Comparison of ENCODE assay signal across 28 cellular contexts in the genomic region with DNA sequence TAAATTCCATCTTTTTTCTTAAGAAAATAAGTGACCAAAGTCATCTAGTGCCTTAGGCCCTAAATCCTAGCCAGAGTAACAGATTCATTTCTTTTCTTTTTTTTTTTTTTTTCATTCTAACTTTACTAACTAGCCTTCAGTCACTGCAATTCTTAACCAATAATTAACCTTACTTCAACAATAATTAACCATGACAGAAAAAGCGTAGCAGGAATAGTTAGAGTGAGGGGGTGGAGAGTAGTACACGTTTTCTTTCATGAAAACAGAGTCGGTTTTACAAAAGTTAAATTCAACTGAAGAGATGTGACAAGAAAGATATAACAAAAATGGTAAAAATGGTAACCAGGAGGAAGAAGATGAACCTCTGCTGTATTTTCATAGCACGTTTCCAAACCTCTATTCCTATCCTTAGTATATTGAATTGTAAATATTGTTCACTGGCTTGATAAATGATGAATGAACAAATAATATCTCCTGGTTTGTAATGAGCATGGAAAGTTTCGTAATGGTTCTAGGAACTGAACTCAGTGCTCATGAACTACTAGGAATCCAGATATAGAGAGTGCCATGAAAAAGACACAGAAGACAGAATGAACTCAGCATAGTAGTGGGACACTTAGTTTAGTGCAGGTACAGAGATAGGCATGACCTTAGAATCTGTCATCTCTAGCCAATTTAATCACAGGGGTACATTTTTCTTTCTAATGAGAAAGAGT.
"Had no signal": no experiment of that assay in that cellular context is flagged by ENCODE, and none has a peak within 500 bp of the region (broad histone marks: within the 10 kb centered on the region; RNA-seq: fewer than 3 reads in every experiment).

No MANE protein-coding gene starts in this region.

- H3K9me3 Mint-ChIP-seq: activated CD4-positive, alpha-beta T cell treated with anti-CD3 and anti-CD28 coated beads, Interleukin-2, amount 10 ng/mL, durations not matched to agents 7 days and 5 days; activated naive CD4-positive, alpha-beta T cell treated with anti-CD3 and anti-CD28 coated beads for 36 hours had no signal

- H3K9me3 ChIP-seq: Peyer's patch, SJCRH30, SK-N-SH had no signal

- H3K36me3 ChIP-seq: brain microvascular endothelial cell, cardiac muscle cell, Peyer's patch, SJCRH30 had no signal

- H3K27ac ChIP-seq: brain microvascular endothelial cell, cardiac muscle cell, KMS-11, Peyer's patch, RWPE1, SJCRH30, VCaP had no signal

- H3K4me2 ChIP-seq: KMS-11, SK-N-SH had no signal

- ATAC-seq: activated T-cell treated with anti-CD3 and anti-CD28 coated beads, Interleukin-2, amount 50 U/mL, for 4 hours; activated T-helper 17 cell treated with anti-CD3 and anti-CD28 coated beads, Interleukin-2, amount 50 U/mL, for 72 hours had no signal

- FAIRE-seq: astrocyte had no signal

- H3K9ac ChIP-seq: KMS-11, SK-N-SH had no signal

- H3K27me3 ChIP-seq: brain microvascular endothelial cell, cardiac muscle cell, Peyer's patch, SJCRH30 had no signal

- H3K36me3 Mint-ChIP-seq: activated CD4-positive, alpha-beta memory T cell treated with anti-CD3 and anti-CD28 coated beads for 36 hours; activated naive CD8-positive, alpha-beta T cell had no signal

- DNase-seq: activated CD4-positive, alpha-beta memory T cell treated with anti-CD3 and anti-CD28 coated beads for 36 hours; activated CD4-positive, alpha-beta T cell treated with anti-CD3 and anti-CD28 coated beads, Interleukin-2, amount 10 ng/mL, durations not matched to agents 7 days and 5 days; activated CD4-positive, CD25-positive, alpha-beta regulatory T cell; activated CD8-positive, alpha-beta memory T cell treated with anti-CD3 and anti-CD28 coated beads for 24 hours; activated gamma-delta T cell; activated naive CD4-positive, alpha-beta T cell treated with anti-CD3 and anti-CD28 coated beads for 36 hours; activated T-cell treated with anti-CD3 and anti-CD28 coated beads, Interleukin-2, amount 50 U/mL, for 4 hours; amygdala; brain microvascular endothelial cell; NCI-H1092; NCI-H1417; NCI-H1694; NCI-H2029; NCI-H510A treated with DMSO at 0.1 percent for 48 hours; NCI-H69; NK-92 treated with Interleukin-12 subunit alpha and Interleukin-12 subunit beta, amount 100 ng/mL, for 24 hours; Peyer's patch; Right ventricle myocardium superior; SJCRH30; SK-N-SH; T-helper 1 cell had no signal

- H3K27ac Mint-ChIP-seq: activated CD4-positive, alpha-beta memory T cell treated with anti-CD3 and anti-CD28 coated beads for 36 hours; activated CD4-positive, alpha-beta T cell treated with anti-CD3 and anti-CD28 coated beads, Interleukin-2, amount 10 ng/mL, durations not matched to agents 7 days and 5 days; activated naive CD4-positive, alpha-beta T cell treated with anti-CD3 and anti-CD28 coated beads for 36 hours; activated naive CD8-positive, alpha-beta T cell; activated T-helper 17 cell treated with anti-CD3 and anti-CD28 coated beads, Interleukin-2, amount 50 U/mL, for 72 hours had no signal

- H3K4me3 Mint-ChIP-seq: activated CD4-positive, alpha-beta memory T cell treated with anti-CD3 and anti-CD28 coated beads for 36 hours; activated CD4-positive, alpha-beta T cell treated with anti-CD3 and anti-CD28 coated beads, Interleukin-2, amount 10 ng/mL, durations not matched to agents 7 days and 5 days; activated naive CD4-positive, alpha-beta T cell treated with anti-CD3 and anti-CD28 coated beads for 36 hours; activated naive CD8-positive, alpha-beta T cell; activated T-cell treated with anti-CD3 and anti-CD28 coated beads, Interleukin-2, amount 50 U/mL, for 4 hours; activated T-helper 17 cell treated with anti-CD3 and anti-CD28 coated beads, Interleukin-2, amount 50 U/mL, for 72 hours had no signal

- H3K27me3 Mint-ChIP-seq: activated CD4-positive, alpha-beta memory T cell treated with anti-CD3 and anti-CD28 coated beads for 36 hours; activated CD4-positive, alpha-beta T cell treated with anti-CD3 and anti-CD28 coated beads, Interleukin-2, amount 10 ng/mL, durations not matched to agents 7 days and 5 days; activated naive CD8-positive, alpha-beta T cell; activated T-helper 17 cell treated with anti-CD3 and anti-CD28 coated beads, Interleukin-2, amount 50 U/mL, for 72 hours had no signal

- H3K4me3 ChIP-seq: cardiac muscle cell, Peyer's patch, SJCRH30 had no signal

- H3K4me1 ChIP-seq: Peyer's patch had no signal

- H3K4me1 Mint-ChIP-seq: activated CD4-positive, alpha-beta T cell treated with anti-CD3 and anti-CD28 coated beads, Interleukin-2, amount 10 ng/mL, durations not matched to agents 7 days and 5 days; activated T-helper 17 cell treated with anti-CD3 and anti-CD28 coated beads, Interleukin-2, amount 50 U/mL, for 72 hours had no signal
